ENCODE assay signal across 1 cellular context in genomic region chr22:31637375-31637937, GRCh38.
TF ChIP-seq lines count a peak whose summit lies in the region.

No MANE protein-coding gene starts in this region.

TF ChIP-seq in GM12878, 131 proteins besides CTCF, POLR2A, EP300 and RAD21 (continued from another document and continues in another):
- TF ChIP-seq CUX1 (IDR thresholded peaks at IDR 0.05; ENCODE audit: insufficient replicate concordance, low read depth, low read length) (no peak), ZBTB33 (IDR thresholded peaks at IDR 0.05) (no peak), ELK1 (IDR thresholded peaks at IDR 0.05; ENCODE audit: low read depth, low read length) (no peak), FOXM1 (IDR thresholded peaks at IDR 0.05; ENCODE audit: low read depth, low read length) (no peak), TAF1 (IDR thresholded peaks at IDR 0.05; ENCODE audit: borderline replicate concordance, low read depth, low read length) (peak; percentile 36; the same call in 1 of the 2 replicates), EED (IDR thresholded peaks at IDR 0.05; ENCODE audit: low read depth) (peak; percentile 35; the same call in 1 of the 2 replicates), NFXL1 (IDR thresholded peaks at IDR 0.05; ENCODE audit: borderline replicate concordance) (no peak), PKNOX1 (IDR thresholded peaks at IDR 0.05) (peak; percentile 88), NKRF (conservative IDR thresholded peaks at IDR 0.05) (no peak), HDAC2 (IDR thresholded peaks at IDR 0.05) (no peak), CBX3 (IDR thresholded peaks at IDR 0.05; ENCODE audit: borderline replicate concordance, low read depth) (no peak), ZBED1 (IDR thresholded peaks at IDR 0.05; ENCODE audit: borderline replicate concordance) (no peak), NBN (IDR thresholded peaks at IDR 0.05) (peak; percentile 28; the same call in 1 of the 2 replicates), SMARCA5 (IDR thresholded peaks at IDR 0.05) (no peak), MEF2B (IDR thresholded peaks at IDR 0.05; ENCODE audit: partially characterized antibody, poor library complexity, severe bottlenecking) (peak; percentile 15), TCF3 (IDR thresholded peaks at IDR 0.05; ENCODE audit: borderline replicate concordance, insufficient read depth, low read depth, low read length) (no peak), PML (IDR thresholded peaks at IDR 0.05; ENCODE audit: low read length) (0 out of 2 replicates have a peak, but pooled peaks have one; percentile 12), RELB (IDR thresholded peaks at IDR 0.05; ENCODE audit: low read depth) (no peak), SMAD1 (IDR thresholded peaks at IDR 0.05; ENCODE audit: low read depth, partially characterized antibody) (no peak), POLR2AphosphoS2 (IDR thresholded peaks at IDR 0.05; ENCODE audit: low read depth, low read length) (no peak), E2F8 (IDR thresholded peaks at IDR 0.05; ENCODE audit: low read depth, partially characterized antibody) (no peak), CEBPZ (IDR thresholded peaks at IDR 0.05; ENCODE audit: low read depth, low read length) (no peak), SUZ12 (IDR thresholded peaks at IDR 0.05; ENCODE audit: unreplicated experiment) (no peak), BCLAF1 (IDR thresholded peaks at IDR 0.05) (no peak), RB1 (IDR thresholded peaks at IDR 0.05; ENCODE audit: borderline replicate concordance) (0 out of 2 replicates have a peak, but pooled peaks have one; percentile 6), NFIC (IDR thresholded peaks at IDR 0.05; ENCODE audit: low read depth, low read length) (no peak), BMI1 (IDR thresholded peaks at IDR 0.05; ENCODE audit: borderline replicate concordance) (no peak), NR2C2 (IDR thresholded peaks at IDR 0.05; ENCODE audit: borderline replicate concordance, control insufficient read depth, insufficient read length, low read depth) (no peak), RELA (IDR thresholded peaks at IDR 0.05; ENCODE audit: borderline replicate concordance, partially characterized antibody) (no peak), TBL1XR1 (IDR thresholded peaks at IDR 0.05; ENCODE audit: low read depth, low read length) (no peak), CREM (IDR thresholded peaks at IDR 0.05; ENCODE audit: low read depth) (peak; percentile 14; the same call in 1 of the 2 replicates), BHLHE40 (IDR thresholded peaks at IDR 0.05; ENCODE audit: borderline replicate concordance in 1 of 2, low read depth in 2 of 2, low read length in 1 of 2) (0 out of 4 replicates have a peak, but pooled peaks of 1 of the 2 experiments have one; percentile 15)
